Comparison of ENCODE assay signal across 1 cellular context in genomic region chrX:153761863-153762262, GRCh38.
TF ChIP-seq lines count a peak whose summit lies in the region.

No MANE protein-coding gene starts in this region.

TF ChIP-seq in HepG2, 621 proteins besides CTCF, POLR2A, EP300 and RAD21:
- TF ChIP-seq MEIS1 (CRISPR knock-in tag; IDR thresholded peaks at IDR 0.05; ENCODE audit: borderline replicate concordance) (no peak), ARNTL (CRISPR knock-in tag; IDR thresholded peaks at IDR 0.05) (no peak), SETDB1 (CRISPR knock-in tag; IDR thresholded peaks at IDR 0.05; ENCODE audit: borderline replicate concordance) (no peak), EED (CRISPR knock-in tag; IDR thresholded peaks at IDR 0.05) (no peak), TRAFD1 (CRISPR knock-in tag; IDR thresholded peaks at IDR 0.05; ENCODE audit: borderline replicate concordance) (no peak), ETV6 (CRISPR knock-in tag; conservative IDR thresholded peaks at IDR 0.05) (no peak), RNF219 (CRISPR knock-in tag; IDR thresholded peaks at IDR 0.05) (no peak), ZSCAN20 (CRISPR knock-in tag; IDR thresholded peaks at IDR 0.05; ENCODE audit: borderline replicate concordance) (no peak), WIZ (CRISPR knock-in tag; IDR thresholded peaks at IDR 0.05) (no peak), AHR (CRISPR knock-in tag; IDR thresholded peaks at IDR 0.05) (no peak), DDIT3 (CRISPR knock-in tag; IDR thresholded peaks at IDR 0.05) (no peak), KMT2A (CRISPR knock-in tag; IDR thresholded peaks at IDR 0.05) (no peak), RFX5 (IDR thresholded peaks at IDR 0.05; ENCODE audit: low read depth, low read length) (no peak), PRDM4 (CRISPR knock-in tag; IDR thresholded peaks at IDR 0.05; ENCODE audit: borderline replicate concordance) (no peak), HNRNPH1 (optimal IDR thresholded peaks at IDR 0.05; ENCODE audit: low read depth, low read length) (no peak), ZNF281 (CRISPR knock-in tag; IDR thresholded peaks at IDR 0.05; ENCODE audit: borderline replicate concordance) (no peak), HOXD1 (CRISPR knock-in tag; IDR thresholded peaks at IDR 0.05) (no peak), GTF2F1 (IDR thresholded peaks at IDR 0.05; ENCODE audit: low read length) (no peak)
